8 cellular contexts compared by ENCODE assay signal in genomic region chr6:75893058-75893775, GRCh38.
DNase-seq lines count a peak whose midpoint lies in the region; ATAC-seq, FAIRE-seq and TF ChIP-seq lines count a peak whose summit lies in the region.

No MANE protein-coding gene starts in this region.

- H3K9me3 ChIP-seq in DOHH2 (ENCODE audit: control insufficient read depth, insufficient read depth, low read length) (no peaks in the 10 kb centered on the region), colonic mucosa (no peaks in the 10 kb centered on the region), lung (ENCODE audit: control insufficient read depth in 2 of 2, insufficient read depth in 1 of 2, low read length in 1 of 2) (no peaks in the 10 kb centered on the region)

- H3K36me3 Mint-ChIP-seq in activated CD8-positive, alpha-beta memory T cell treated with anti-CD3 and anti-CD28 coated beads, Interleukin-2, amount 10 ng/mL, durations not matched to agents 7 days and 5 days, result no peaks in the 10 kb centered on the region

- H3K4me1 Mint-ChIP-seq in activated CD8-positive, alpha-beta memory T cell treated with anti-CD3 and anti-CD28 coated beads, Interleukin-2, amount 10 ng/mL, durations not matched to agents 7 days and 5 days, result no peaks in the 10 kb centered on the region

- CTCF ChIA-PET in activated CD8-positive, alpha-beta memory T cell treated with anti-CD3 and anti-CD28 coated beads, Interleukin-2, amount 10 ng/mL, durations not matched to agents 7 days and 5 days (lab: Charles Lee), result interaction anchor here (0.7 to 2.7 kb wide), 18 partner anchors 9 to 1571 kb away, joined by 3 to 22 read pairs (median 4); no protein-coding TSS in a partner anchor

- H3K4me3 Mint-ChIP-seq in activated CD8-positive, alpha-beta memory T cell treated with anti-CD3 and anti-CD28 coated beads, Interleukin-2, amount 10 ng/mL, durations not matched to agents 7 days and 5 days, result no peak overlapping the region

- no peak overlapping the region for H3K9ac ChIP-seq in colonic mucosa (ENCODE audit: low read depth in 2 of 2, low read length in 2 of 2)

- no peak for FAIRE-seq in HTR-8/SVneo (lab: Jason Lieb, UNC)

- H3K27me3 Mint-ChIP-seq in activated CD8-positive, alpha-beta memory T cell treated with anti-CD3 and anti-CD28 coated beads, Interleukin-2, amount 10 ng/mL, durations not matched to agents 7 days and 5 days, result no peaks in the 10 kb centered on the region

- H3K27ac ChIP-seq in DOHH2 (ENCODE audit: low read depth, low read length) (no peak overlapping the region), colonic mucosa (no peak overlapping the region), lung (ENCODE audit: low read depth in 1 of 2, low read length in 1 of 2) (no peak overlapping the region)

- H3K4me2 ChIP-seq in DOHH2 (ENCODE audit: low read length), result no peak overlapping the region

- H3K9me2 ChIP-seq in DOHH2 (replicated peaks; ENCODE audit: control insufficient read depth, low read length), result no peaks in the 10 kb centered on the region

- intact Hi-C loops in colonic mucosa (cut with DNase I), result no loop called here

- H3K36me3 ChIP-seq in DOHH2 (ENCODE audit: control insufficient read depth, low read length) (no peaks in the 10 kb centered on the region), colonic mucosa (no peaks in the 10 kb centered on the region), lung (ENCODE audit: control insufficient read depth in 2 of 2, insufficient read depth in 2 of 2, low read length in 2 of 2) (peaks cover 0 to 5% of the 10 kb centered on the region in 2 donors)

- no peak overlapping the region for H3K27ac Mint-ChIP-seq in activated CD8-positive, alpha-beta memory T cell treated with anti-CD3 and anti-CD28 coated beads, Interleukin-2, amount 10 ng/mL, durations not matched to agents 7 days and 5 days

- ATAC-seq in GM21390 (IDR thresholded peaks at IDR 0.05; ENCODE audit: unreplicated experiment), result peak; percentile 84
- ATAC-seq in lung (ENCODE audit: insufficient read depth, low FRiP score), result peak; percentile 80
- no peak for ATAC-seq in activated CD8-positive, alpha-beta memory T cell treated with anti-CD3 and anti-CD28 coated beads, Interleukin-2, amount 10 ng/mL, durations not matched to agents 7 days and 5 days

- H3K27me3 ChIP-seq in DOHH2 (ENCODE audit: control insufficient read depth, low read length) (no peaks in the 10 kb centered on the region), colonic mucosa (no peaks in the 10 kb centered on the region), lung (ENCODE audit: control insufficient read depth, insufficient read depth) (no peaks in the 10 kb centered on the region)

- WGBS in lung, 2 donors, result 13 to 19% methylated on average over 5 of the region's 5 CpGs

- H3F3A ChIP-seq in DOHH2 (ENCODE audit: control insufficient read depth, insufficient read depth), result no peaks in the 10 kb centered on the region

- TF ChIP-seq CTCF in DOHH2 (IDR thresholded peaks at IDR 0.05; ENCODE audit: low read depth, low read length, poor library complexity, severe bottlenecking) (peak; percentile 76), colonic mucosa (IDR thresholded peaks at IDR 0.05) (peak; percentile 51), lung (IDR thresholded peaks at IDR 0.05; ENCODE audit: control extremely low read depth, extremely low read depth) (peak; percentile 44)

- H3K79me2 ChIP-seq in DOHH2 (ENCODE audit: control insufficient read depth, low read length), result no peaks in the 10 kb centered on the region

- no peaks in the 10 kb centered on the region for H4K20me1 ChIP-seq in DOHH2 (ENCODE audit: control insufficient read depth, insufficient read depth, low read depth, low read length)

- H3K9me3 Mint-ChIP-seq in activated CD8-positive, alpha-beta memory T cell treated with anti-CD3 and anti-CD28 coated beads, Interleukin-2, amount 10 ng/mL, durations not matched to agents 7 days and 5 days (ENCODE audit: low read depth), result no peaks in the 10 kb centered on the region

- H3K4me1 ChIP-seq in DOHH2 (ENCODE audit: control insufficient read depth, low read length) (no peaks in the 10 kb centered on the region), colonic mucosa (no peaks in the 10 kb centered on the region), lung (ENCODE audit: control insufficient read depth in 2 of 2, insufficient read depth in 2 of 2, low read length in 2 of 2) (peaks cover 0 to 2% of the 10 kb centered on the region in 2 donors)

- H3K4me3 ChIP-seq in DOHH2 (ENCODE audit: low read length), result no peak overlapping the region
- H3K4me3 ChIP-seq in colonic mucosa, result no peak overlapping the region
- no peak overlapping the region for H3K4me3 ChIP-seq in lung

- DNase-seq in HTR-8/SVneo (ENCODE audit: insufficient read length, low spot score), result peak; percentile 24
- peak; percentile 9 for DNase-seq in NOMO-1 treated with dmso at 0.1 percent for 144 hours (lab: John Stamatoyannopoulos, UW; ENCODE audit: unreplicated experiment)
- no peak for DNase-seq in colonic mucosa
- no peak for DNase-seq in lung (ENCODE audit: low spot score)
- no peak for DNase-seq in activated CD8-positive, alpha-beta memory T cell treated with anti-CD3 and anti-CD28 coated beads, Interleukin-2, amount 10 ng/mL, durations not matched to agents 7 days and 5 days
- DNase-seq in NK-92 (lab: John Stamatoyannopoulos, UW; ENCODE audit: unreplicated experiment), result no peak

Comparison
In these comparisons a context has a peak if more than half of its experiments do, and no peak if none do; other contexts are left out.
1. DNase-seq: peak in HTR-8/SVneo (single experiment) and NOMO-1 treated with dmso at 0.1 percent for 144 hours (single experiment); none in colonic mucosa (single experiment), lung (single experiment), activated CD8-positive, alpha-beta memory T cell treated with anti-CD3 and anti-CD28 coated beads, Interleukin-2, amount 10 ng/mL, durations not matched to agents 7 days and 5 days (single experiment) and NK-92 (single experiment).
2. Peak in every context shown above with its lines, with median percentiles within 50 percentile points of each other: CTCF ChIP-seq.